In the genomic region with DNA sequence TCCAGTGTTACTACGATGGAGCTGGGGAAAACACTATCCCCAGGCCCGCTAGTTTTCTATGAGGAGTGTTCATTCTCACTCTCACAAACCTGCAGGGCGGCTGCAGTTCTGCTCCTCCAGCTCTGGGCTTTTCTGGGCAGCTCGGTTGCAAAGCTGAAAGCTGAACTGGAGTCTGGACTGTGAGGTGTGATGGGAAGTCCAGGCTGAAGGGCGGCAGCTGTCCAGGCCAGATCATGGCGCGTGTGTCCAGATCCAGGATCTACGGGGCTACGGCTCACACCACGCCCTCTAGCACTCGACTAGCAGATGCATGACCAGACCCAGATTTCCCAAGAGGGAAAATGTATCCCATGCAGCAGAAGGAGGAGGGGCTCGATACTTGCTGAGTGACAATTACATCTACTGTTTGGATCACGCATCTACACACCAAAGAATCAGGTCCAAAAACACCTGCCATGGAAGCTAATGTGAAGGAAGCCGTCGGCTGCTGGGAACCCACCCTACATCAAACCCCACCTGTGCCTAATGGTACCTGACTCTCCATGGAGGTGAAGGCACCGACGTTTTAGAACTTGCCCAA, we compare ENCODE assay signal across 29 cellular contexts.
DNase-seq lines count a peak whose midpoint lies in the region; ATAC-seq and TF ChIP-seq lines count a peak whose summit lies in the region.
"Had no signal": no experiment of that assay in that cellular context is flagged by ENCODE, and none has a peak within 500 bp of the region (broad histone marks: within the 10 kb centered on the region; RNA-seq: fewer than 3 reads in every experiment).

No MANE protein-coding gene starts in this region.

- H3K79me2 ChIP-seq in trophoblast cell (ENCODE audit: control insufficient read depth, insufficient read depth, low read length, poor library complexity) = no peaks in the 10 kb centered on the region

- no peaks in the 10 kb centered on the region for H3K4me1 ChIP-seq in tibial artery
- H3K4me1 ChIP-seq in HAP-1 = no peaks in the 10 kb centered on the region
- H3K4me1 ChIP-seq in trophoblast cell (ENCODE audit: control insufficient read depth in 1 of 2, insufficient read depth in 2 of 2, low read length in 2 of 2) = no peaks in the 10 kb centered on the region
- H3K4me1 ChIP-seq: Caco-2 had no signal

- no peak overlapping the region for H3K14ac ChIP-seq in trophoblast cell (ENCODE audit: low read length)

- TF ChIP-seq CTCF in chondrocyte (IDR thresholded peaks at IDR 0.05) (no peak), tibial artery (IDR thresholded peaks at IDR 0.05) (no peak)

- no peak overlapping the region for H3K4me2 ChIP-seq in trophoblast cell (ENCODE audit: low read length)

- no peaks in the 10 kb centered on the region for H3K36me3 Mint-ChIP-seq in chondrocyte (ENCODE audit: low read depth)
- H3K36me3 Mint-ChIP-seq: CD8-positive, alpha-beta T cell had no signal

- H3K4me1 Mint-ChIP-seq in chondrocyte (ENCODE audit: low read depth) = no peaks in the 10 kb centered on the region
- H3K4me1 Mint-ChIP-seq: B cell had no signal

- no peak overlapping the region for H4K12ac ChIP-seq in trophoblast cell (ENCODE audit: low read depth, low read length)

- no peak overlapping the region for H3K4me3 Mint-ChIP-seq in chondrocyte (ENCODE audit: unreplicated experiment)
- H3K4me3 Mint-ChIP-seq: B cell; CD8-positive, alpha-beta T cell had no signal

- no peaks in the 10 kb centered on the region for H3K79me1 ChIP-seq in trophoblast cell (ENCODE audit: low read length)

- no peak overlapping the region for H3K18ac ChIP-seq in trophoblast cell (ENCODE audit: low read length)

- no peaks in the 10 kb centered on the region for H3K9me3 ChIP-seq in tibial artery
- H3K9me3 ChIP-seq in HAP-1 = no peaks in the 10 kb centered on the region
- peaks cover 1% of the 10 kb centered on the region for H3K9me3 ChIP-seq in trophoblast cell (ENCODE audit: insufficient read depth, low read depth, low read length)
- H3K9me3 ChIP-seq: Caco-2 had no signal

- H3K27ac ChIP-seq in tibial artery (no peak overlapping the region), trophoblast cell (ENCODE audit: low read depth, low read length) (no peak overlapping the region)
- H3K27ac ChIP-seq: 22Rv1, C4-2B had no signal

- H3K9ac ChIP-seq in trophoblast cell (ENCODE audit: low read length) = no peak overlapping the region

- DNase-seq in activated CD4-positive, CD25-positive, alpha-beta regulatory T cell treated with anti-CD3 and anti-CD28 coated beads, Interleukin-2, amount 50 U/mL, for 72 hours = peak; percentile 17
- DNase-seq in activated CD4-positive, CD25-positive, alpha-beta regulatory T cell (lab: John Stamatoyannopoulos, UW) = no peak
- DNase-seq in chondrocyte (ENCODE audit: low spot score) = peak; percentile 53
- DNase-seq in mesenteric fat pad (ENCODE audit: low spot score) = peak; percentile 64
- peak; percentile 11 to 54 for DNase-seq in tibial artery
- no peak for DNase-seq in HAP-1 (ENCODE audit: low spot score in 2 of 2)
- DNase-seq in trophoblast cell = no peak
- DNase-seq: Caco-2; CD8-positive, alpha-beta T cell; DMS 273 treated with DMSO at 0.1 percent for 48 hours; DMS79; EL; GDM1; H7; Karpas-422; NCI-H1092 treated with DMSO at 0.1 percent for 48 hours; NCI-H1436; NCI-H187; NCI-H2081 treated with DMSO at 0.1 percent for 48 hours; NCI-H446; NCI-H69; Right ventricle myocardium superior; RPMI8226 had no signal

- H2AK5ac ChIP-seq in trophoblast cell (ENCODE audit: low read length) = no peak overlapping the region

- H4K8ac ChIP-seq in trophoblast cell (ENCODE audit: low read depth, low read length) = no peak overlapping the region

- no CpG with 5 or more reads among the region's 17 CpGs for WGBS in trophoblast cell (ENCODE audit: extremely low coverage, insufficient coverage, insufficient read length)

- H3K27me3 ChIP-seq in tibial artery (peaks cover 0 to 37% of the 10 kb centered on the region in 2 donors), HAP-1 (ENCODE audit: low read depth) (0 out of 2 replicates have a peak, but pooled peaks cover 2% of the 10 kb centered on the region), trophoblast cell (ENCODE audit: insufficient read depth, low read length) (no peaks in the 10 kb centered on the region)

- peaks cover 25% of the 10 kb centered on the region for H3K27me3 Mint-ChIP-seq in chondrocyte (ENCODE audit: low read depth)

- no peaks in the 10 kb centered on the region for H3K9me3 Mint-ChIP-seq in chondrocyte (ENCODE audit: low read depth)
- H3K9me3 Mint-ChIP-seq: CD8-positive, alpha-beta T cell had no signal

- in situ Hi-C loops in HAP-1 (cut with MboI; ENCODE audit: low sequenced_read_pairs) = no loop called here

- no peaks in the 10 kb centered on the region for H3K36me3 ChIP-seq in tibial artery
- H3K36me3 ChIP-seq in HAP-1 (replicated peaks) = no peaks in the 10 kb centered on the region
- no peaks in the 10 kb centered on the region for H3K36me3 ChIP-seq in trophoblast cell (ENCODE audit: control insufficient read depth in 1 of 2, insufficient read depth in 2 of 2, low read length in 2 of 2)

- H2BK12ac ChIP-seq in trophoblast cell (ENCODE audit: low read length) = no peak overlapping the region

- no peak overlapping the region for H2BK5ac ChIP-seq in trophoblast cell (ENCODE audit: low read depth, low read length, poor library complexity)

- H3K4me3 ChIP-seq in tibial artery (no peak overlapping the region), HAP-1 (no peak overlapping the region), trophoblast cell (ENCODE audit: low read depth, low read length) (no peak overlapping the region)
- H3K4me3 ChIP-seq: GM12878 had no signal

- intact Hi-C loops in tibial artery (cut with DNase I; ENCODE audit: low total_unique reads) = no loop called here

- no peak overlapping the region for H4K91ac ChIP-seq in trophoblast cell (ENCODE audit: low read depth, low read length)

- H3K27ac Mint-ChIP-seq in chondrocyte (ENCODE audit: unreplicated experiment) = no peak overlapping the region
- H3K27ac Mint-ChIP-seq: B cell; CD8-positive, alpha-beta T cell had no signal

- no peak overlapping the region for H2BK120ac ChIP-seq in trophoblast cell (ENCODE audit: insufficient read depth, low read length, poor library complexity)

- no peak overlapping the region for H3K23ac ChIP-seq in trophoblast cell (ENCODE audit: low read length)

- H2AFZ ChIP-seq in trophoblast cell (ENCODE audit: insufficient read depth, low read length, poor library complexity) = no peak overlapping the region

- ATAC-seq in GM21423 (IDR thresholded peaks at IDR 0.05; ENCODE audit: unreplicated experiment) = no peak
- ATAC-seq: CD8-positive, alpha-beta T cell; GM12878; HepG2 had no signal

- no peak overlapping the region for H3K4ac ChIP-seq in trophoblast cell (ENCODE audit: low read depth, low read length)

Comparison
In these comparisons a context has a peak if more than half of its experiments do, and no peak if none do; other contexts are left out.
1. DNase-seq: peak in activated CD4-positive, CD25-positive, alpha-beta regulatory T cell treated with anti-CD3 and anti-CD28 coated beads, Interleukin-2, amount 50 U/mL, for 72 hours (single experiment), chondrocyte (single experiment), mesenteric fat pad (single experiment) and tibial artery (2 of 2); none in activated CD4-positive, CD25-positive, alpha-beta regulatory T cell (0 of 4), HAP-1 (0 of 2) and trophoblast cell (0 of 2).